8 cellular contexts compared by ENCODE assay signal in genomic region chr7:106056513-106057203, GRCh38. TPM values are rescaled to one million over a fixed set of nuclear protein-coding genes. Genes with fewer than 3 reads are reported as not detected.
A peak's percentile ranks its signal among the peaks of the same experiment; 100 is the strongest.
DNase-seq lines count a peak whose midpoint lies in the region; ATAC-seq, FAIRE-seq and TF ChIP-seq lines count a peak whose summit lies in the region.

No MANE protein-coding gene starts in this region.

- no peak overlapping the region for H3K4me3 ChIP-seq in ascending aorta
- no peak overlapping the region for H3K4me3 ChIP-seq in hepatocyte

- TF ChIP-seq POLR2A in GM12891 (IDR thresholded peaks at IDR 0.05; ENCODE audit: low read depth, low read length), result no peak

- peak; percentile 47 for ATAC-seq in HG02623 (IDR thresholded peaks at IDR 0.05; ENCODE audit: unreplicated experiment)
- peak; percentile 94 for ATAC-seq in T-helper 17 cell

- no peak overlapping the region for H3K4me3 Mint-ChIP-seq in T-helper 17 cell

- H3K4me2 ChIP-seq in hepatocyte, result no peak overlapping the region

- H3K27me3 ChIP-seq in ascending aorta (no peaks in the 10 kb centered on the region), hepatocyte (peaks cover 2% of the 10 kb centered on the region)

- H3K36me3 Mint-ChIP-seq in T-helper 17 cell (ENCODE audit: low read depth), result no peaks in the 10 kb centered on the region

- H3K27me3 Mint-ChIP-seq in T-helper 17 cell, result no peaks in the 10 kb centered on the region

- H3K36me3 ChIP-seq in ascending aorta (no peaks in the 10 kb centered on the region), hepatocyte (replicated peaks; ENCODE audit: insufficient read depth, low read depth) (no peaks in the 10 kb centered on the region)

- H3K27ac Mint-ChIP-seq in T-helper 17 cell, result no peak overlapping the region

- H3K27ac ChIP-seq in ascending aorta (no peak overlapping the region), hepatocyte (no peak overlapping the region)

- peaks cover 12% of the 10 kb centered on the region for H3K4me1 Mint-ChIP-seq in T-helper 17 cell

- no peak overlapping the region for H2AFZ ChIP-seq in hepatocyte

- H3K9me2 ChIP-seq in hepatocyte (replicated peaks; ENCODE audit: insufficient read depth), result no peaks in the 10 kb centered on the region

- peak; percentile 91 for FAIRE-seq in GM12891 (lab: Jason Lieb, UNC)

- H3K4me1 ChIP-seq in ascending aorta (no peaks in the 10 kb centered on the region), hepatocyte (ENCODE audit: insufficient read depth) (peaks cover 3% of the 10 kb centered on the region)

- 55% methylated on average over 9 of the region's 9 CpGs for WGBS in hepatocyte (ENCODE audit: low lambda C conversion rate, missing lambda C conversion rate)

- no peaks in the 10 kb centered on the region for H3K79me2 ChIP-seq in hepatocyte

- H3K9me3 ChIP-seq in T-helper 17 cell (ENCODE audit: control insufficient read depth, low read length, poor library complexity, severe bottlenecking), result no peaks in the 10 kb centered on the region
- no peaks in the 10 kb centered on the region for H3K9me3 ChIP-seq in ascending aorta
- H3K9me3 ChIP-seq in hepatocyte (ENCODE audit: low read depth), result no peaks in the 10 kb centered on the region

- peak; percentile 84 to 89 (median 85) for TF ChIP-seq CTCF in ascending aorta (IDR thresholded peaks at IDR 0.05)
- TF ChIP-seq CTCF in hepatocyte (IDR thresholded peaks at IDR 0.05; ENCODE audit: poor library complexity), result peak; percentile 80

- no peaks in the 10 kb centered on the region for H4K20me1 ChIP-seq in hepatocyte (ENCODE audit: insufficient read depth, poor library complexity, severe bottlenecking)

- DNase-seq in GM12891 (ENCODE audit: insufficient read length, low spot score), result peak; percentile 53
- peak; percentile 80 for DNase-seq in NCI-H146 (lab: John Stamatoyannopoulos, UW)
- peak; percentile 44 to 54 (median 49) for DNase-seq in T-helper 17 cell
- peak in 1 of 2 donors; percentile 80 for DNase-seq in ascending aorta (ENCODE audit: low spot score in 2 of 2)
- DNase-seq in hepatocyte (ENCODE audit: low spot score), result peak; percentile 81
- peak; percentile 52 for DNase-seq in smooth muscle cell of the brain vasculature (ENCODE audit: low read depth, low spot score)
- DNase-seq in KG1 (lab: John Stamatoyannopoulos, UW), result no peak

- intact Hi-C loops in ascending aorta (cut with DNase I), result loop anchor here (1.0 to 10.0 kb wide), 2 partner anchors 97 to 408 kb away; no protein-coding TSS in a partner anchor

TF ChIP-seq in GM12891, 5 proteins besides CTCF, POLR2A, EP300 and RAD21:
- TF ChIP-seq PAX5 (IDR thresholded peaks at IDR 0.05; ENCODE audit: insufficient read depth, low read length, severe bottlenecking), result no peak
- 0 out of 2 replicates have a peak, but pooled peaks have one; percentile 41 for TF ChIP-seq POU2F2 (IDR thresholded peaks at IDR 0.05; ENCODE audit: low read depth, low read length)
- TF ChIP-seq TAF1 (IDR thresholded peaks at IDR 0.05; ENCODE audit: low read depth, low read length), result no peak
- TF ChIP-seq POLR2AphosphoS5 (IDR thresholded peaks at IDR 0.05; ENCODE audit: low read depth, low read length), result no peak
- TF ChIP-seq SPI1 (IDR thresholded peaks at IDR 0.05; ENCODE audit: low read depth, low read length), result no peak

RNA-seq across cellular contexts. Expression of gene SYPL1, which starts 55.5 kb away (rescaled TPM):
- polyA plus RNA-seq in GM12891 (2012; ENCODE audit: low read depth, missing spikeins), result 29.5 TPM
- total RNA-seq in T-helper 17 cell (10 to 100 TPM; 30.3 to 38.8 TPM), ascending aorta (17.5 TPM), hepatocyte (94.2 and 103 TPM in 2 replicates)
- polyA plus RNA-seq in hepatocyte, result 96.9 and 110 TPM in 2 replicates
